Comparison of ENCODE assay signal across 8 cellular contexts in the genomic region with DNA sequence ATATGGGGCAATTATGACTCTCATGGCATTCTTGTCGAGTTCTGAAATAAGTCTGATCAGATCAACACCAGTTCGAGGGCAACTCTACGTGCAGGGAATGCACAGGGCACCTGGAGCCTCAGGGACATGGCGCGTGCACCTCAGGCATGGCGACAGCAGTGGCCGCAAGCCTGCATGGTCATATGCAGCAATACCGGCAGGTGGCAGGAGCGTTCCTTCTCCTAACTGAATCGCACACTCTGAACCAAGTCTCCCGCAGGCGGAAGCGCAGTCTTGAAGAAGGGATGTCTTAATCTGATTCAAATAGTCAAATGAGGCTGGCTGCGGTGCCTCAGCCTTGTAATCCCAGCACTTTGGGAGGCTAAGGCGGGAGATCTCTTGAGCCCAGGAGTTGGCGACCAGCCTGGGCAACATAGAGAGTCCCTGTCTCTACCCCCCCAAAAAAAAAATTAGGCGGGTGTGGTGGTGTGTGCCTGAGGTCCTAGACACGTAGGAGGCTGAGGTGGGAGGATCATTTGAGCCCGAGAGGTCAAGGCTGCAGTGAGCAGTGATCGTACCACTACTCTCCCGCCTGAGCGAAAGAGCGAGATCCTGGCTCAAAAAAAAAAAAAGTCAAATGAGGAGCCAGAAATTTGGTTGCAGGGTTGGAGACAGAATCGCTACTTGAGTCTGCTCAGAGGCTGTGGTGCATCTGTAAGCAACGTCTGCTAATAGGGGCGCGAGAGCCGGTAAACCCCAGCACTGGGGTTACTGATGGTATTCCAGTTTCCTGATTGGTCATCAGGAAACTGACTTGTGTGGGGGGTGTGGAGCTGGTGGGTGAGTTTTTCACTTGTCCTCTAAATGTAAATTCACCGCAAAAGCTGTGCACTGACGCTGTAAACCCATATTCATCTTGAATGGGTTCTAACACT. TPM values are rescaled to one million over a fixed set of nuclear protein-coding genes. Genes with fewer than 3 reads are reported as not detected.
DNase-seq lines count a peak whose midpoint lies in the region; ATAC-seq, FAIRE-seq and TF ChIP-seq lines count a peak whose summit lies in the region.

No MANE protein-coding gene starts in this region.

- CTCF ChIA-PET in PC-3 (lab: Charles Lee): interaction anchor here (0.8 kb wide), 1 partner anchor 151 kb away, joined by 3 read pairs; no protein-coding TSS in a partner anchor

- H3K4me3 ChIP-seq in PC-3 (ENCODE audit: low read length) (no peak overlapping the region), fibroblast of mammary gland (ENCODE audit: control insufficient read depth, low read depth, low read length) (no peak overlapping the region), neural progenitor cell (no peak overlapping the region), stomach (no peak overlapping the region)

- H3K27me3 Mint-ChIP-seq in neural progenitor cell (ENCODE audit: insufficient read depth, low read depth): peaks cover 6% of the 10 kb centered on the region

- peaks cover 66% of the 10 kb centered on the region for H3K36me3 ChIP-seq in PC-3 (ENCODE audit: low read depth, low read length)
- H3K36me3 ChIP-seq in neural progenitor cell: no peaks in the 10 kb centered on the region
- peaks cover 8 to 70% (median 50%) of the 10 kb centered on the region in 4 donors for H3K36me3 ChIP-seq in stomach

- no peaks in the 10 kb centered on the region for H3F3A ChIP-seq in PC-3 (ENCODE audit: low read length, unreplicated experiment)
- H3F3A ChIP-seq in neural progenitor cell (ENCODE audit: low read depth): no peaks in the 10 kb centered on the region

- peaks cover 6% of the 10 kb centered on the region; the same call in 1 of the 2 replicates for H4K20me1 ChIP-seq in PC-3 (ENCODE audit: low read length)
- no peaks in the 10 kb centered on the region for H4K20me1 ChIP-seq in neural progenitor cell (ENCODE audit: low read depth)

- ATAC-seq in GM21381 (IDR thresholded peaks at IDR 0.05; ENCODE audit: unreplicated experiment) (peak; percentile 91), PC-3 (peak; percentile 81)

- H3K4me2 ChIP-seq in PC-3 (ENCODE audit: low read length) (no peak overlapping the region), neural progenitor cell (no peak overlapping the region)

- TF ChIP-seq EP300 in stomach (IDR thresholded peaks at IDR 0.05): no peak

- peaks cover 33% of the 10 kb centered on the region for H3K4me1 Mint-ChIP-seq in neural progenitor cell

- DNase-seq in D721Med (ENCODE audit: insufficient read length, low spot score) (peak; percentile 32), HT-29 (ENCODE audit: low spot score) (peak; percentile 80), PC-3 (peak; percentile 85), activated T-helper 1 cell treated with Interleukin-2 at 50 U/mL for 16 hours (ENCODE audit: low read depth) (peak; percentile 70), fibroblast of mammary gland (ENCODE audit: low read depth) (peak; percentile 88), neural progenitor cell (ENCODE audit: low spot score) (peak; percentile 94), stomach (peak; percentile 93)

- H2AFZ ChIP-seq in PC-3 (ENCODE audit: low read length) (no peak overlapping the region), neural progenitor cell (replicated peaks) (no peak overlapping the region)

- BruUV-seq in PC-3 (replicated peaks; lab: Mats Ljungman, UMichigan): no TSS peak

- no peak for FAIRE-seq in D721Med (lab: Jason Lieb, UNC)

- H3K27me3 ChIP-seq in PC-3 (ENCODE audit: low read length) (no peaks in the 10 kb centered on the region), neural progenitor cell (no peaks in the 10 kb centered on the region), stomach (no peaks in the 10 kb centered on the region)

- POLR2A ChIA-PET in PC-3 (lab: Charles Lee; ENCODE audit: unreplicated experiment): no interaction called here

- no peaks in the 10 kb centered on the region for H3K9me3 Mint-ChIP-seq in neural progenitor cell

- no peak for TF ChIP-seq POLR2A in stomach (IDR thresholded peaks at IDR 0.05)

- WGBS in stomach, 5 donors: 37 to 44% (median 41%) methylated on average over 30 of the region's 30 CpGs

- H3K9me2 ChIP-seq in PC-3 (replicated peaks; ENCODE audit: low read length): no peaks in the 10 kb centered on the region

- H3K4me1 ChIP-seq in PC-3 (ENCODE audit: insufficient read depth, low read length): peaks cover 27% of the 10 kb centered on the region
- H3K4me1 ChIP-seq in neural progenitor cell: no peaks in the 10 kb centered on the region
- peaks cover 32 to 74% (median 61%) of the 10 kb centered on the region in 4 donors for H3K4me1 ChIP-seq in stomach

- intact Hi-C loops in PC-3 (cut with micrococcal nuclease) (loop anchor here (1.0 to 2.0 kb wide), 2 partner anchors 31 to 151 kb away; no protein-coding TSS in a partner anchor), stomach (cut with DNase I; ENCODE audit: low total_unique reads) (loop anchor here (5.0 kb wide), 1 partner anchor 152 kb away; no protein-coding TSS in a partner anchor)

- TF ChIP-seq CTCF in D721Med (IDR thresholded peaks at IDR 0.05; ENCODE audit: insufficient read depth, missing control alignments) (peak; percentile 97), PC-3 (conservative IDR thresholded peaks at IDR 0.05; ENCODE audit: low read depth, low read length) (peak; percentile 85), fibroblast of mammary gland (conservative IDR thresholded peaks at IDR 0.05; ENCODE audit: control insufficient read depth, insufficient read depth, low read depth, low read length) (peak; percentile 84), neural progenitor cell (IDR thresholded peaks at IDR 0.05) (peak; percentile 85), stomach (IDR thresholded peaks at IDR 0.05) (peak in 6 of 7 experiments; percentile 72 to 96 (median 90))

- peaks cover 38% of the 10 kb centered on the region for H3K79me2 ChIP-seq in PC-3 (ENCODE audit: low read length)
- no peaks in the 10 kb centered on the region for H3K79me2 ChIP-seq in neural progenitor cell (ENCODE audit: low read depth)

- H3K9ac ChIP-seq in PC-3 (ENCODE audit: low read length) (no peak overlapping the region), neural progenitor cell (no peak overlapping the region)

- H3K27ac ChIP-seq in PC-3 (ENCODE audit: low read length): peak overlapping the region; percentile 51; the same call in 1 of the 2 replicates
- H3K27ac ChIP-seq in neural progenitor cell: no peak overlapping the region
- H3K27ac ChIP-seq in stomach: peak overlapping the region in 4 of 5 donors; percentile 41 to 93 (median 86)

- no peak overlapping the region for H3K27ac Mint-ChIP-seq in neural progenitor cell

- no peaks in the 10 kb centered on the region for H3K9me3 ChIP-seq in PC-3 (ENCODE audit: low read length)
- no peaks in the 10 kb centered on the region for H3K9me3 ChIP-seq in neural progenitor cell (ENCODE audit: low read depth)
- no peaks in the 10 kb centered on the region for H3K9me3 ChIP-seq in stomach

- H3K4me3 Mint-ChIP-seq in neural progenitor cell: no peak overlapping the region

- peaks cover 33% of the 10 kb centered on the region for H3K36me3 Mint-ChIP-seq in neural progenitor cell

RNA-seq across cellular contexts. Expression of a gene that starts 28.8 kb away (rescaled TPM):
- 56.2 and 56.4 TPM in 2 replicates for total RNA-seq in HT-29 (2014; rRNA removed; shearing (Covaris generic))
- total RNA-seq in PC-3 (2014; rRNA removed) (118 and 125 TPM in 2 replicates), neural progenitor cell (ENCODE audit: low replicate concordance) (17.8 and 20.7 TPM in 2 replicates), stomach (100 to 1,000 TPM in 1 of 5 donors, 10 to 100 TPM in 4; 42.3 to 118 (median 57.1) TPM)
- 100 to 1,000 TPM in 1 of 3 donors, 10 to 100 TPM in 2; 45.7 to 240 (median 84.2) TPM for polyA plus RNA-seq in stomach

RNA-seq across cellular contexts. Expression of a gene that starts 32.7 kb away (rescaled TPM):
- 6.7 and 7.7 TPM in 2 replicates for total RNA-seq in HT-29 (2014; rRNA removed; shearing (Covaris generic))
- total RNA-seq in PC-3 (2014; rRNA removed) (7.2 and 11.6 TPM in 2 replicates), neural progenitor cell (ENCODE audit: low replicate concordance) (29.7 and 42.9 TPM in 2 replicates), stomach (10 to 100 TPM; 10.5 to 22.0 (median 11.3) TPM)
- polyA plus RNA-seq in stomach: 10 to 100 TPM in 1 of 3 donors, 1 to 10 TPM in 2; 6.3 to 11.2 (median 7.0) TPM

RNA-seq across cellular contexts. Expression of a gene that starts 40.5 kb away (rescaled TPM):
- total RNA-seq in HT-29 (2014; rRNA removed; shearing (Covaris generic)): 35.0 and 35.8 TPM in 2 replicates
- total RNA-seq in PC-3 (2014; rRNA removed) (26.5 and 27.3 TPM in 2 replicates), neural progenitor cell (ENCODE audit: low replicate concordance) (13.8 and 14.0 TPM in 2 replicates), stomach (10 to 100 TPM; 13.4 to 35.7 (median 28.1) TPM)
- 10 to 100 TPM in 1 of 3 donors, 1 to 10 TPM in 2; 4.9 to 11.6 (median 8.3) TPM for polyA plus RNA-seq in stomach

Comparison
In these comparisons a context has a peak if more than half of its experiments do, and no peak if none do; other contexts are left out.
1. DNase-seq: peak in every context shown above with its lines; median percentile 94 in neural progenitor cell; 93 in stomach; 88 in fibroblast of mammary gland; 85 in PC-3; 80 in HT-29; 70 in activated T-helper 1 cell treated with Interleukin-2 at 50 U/mL for 16 hours; 32 in D721Med.